ENCODE assay signal across 1 cellular context in the genomic region with DNA sequence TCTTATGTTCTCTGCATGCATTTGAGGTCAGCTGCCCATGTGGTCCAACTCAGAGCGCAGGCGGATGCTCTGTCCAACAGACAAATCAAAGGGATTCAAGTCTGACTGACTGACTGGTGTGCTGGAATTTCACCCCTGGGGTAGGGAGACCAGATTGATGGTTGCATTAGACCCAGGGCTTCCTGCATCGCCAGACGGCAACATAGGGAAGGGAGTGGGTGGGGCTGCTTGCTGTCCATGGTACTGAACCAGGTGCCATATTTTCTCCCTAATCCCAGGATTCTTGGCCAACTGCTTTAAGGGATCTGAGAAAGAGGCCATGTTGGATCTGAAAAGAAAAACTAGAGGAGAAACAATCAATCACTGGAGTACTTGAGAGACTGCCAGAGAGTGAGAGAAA.
TF ChIP-seq lines count a peak whose summit lies in the region.

No MANE protein-coding gene starts in this region.

TF ChIP-seq in HepG2, 621 proteins besides CTCF, POLR2A, EP300 and RAD21 (continued from another document):
- TF ChIP-seq, protein P1, sequence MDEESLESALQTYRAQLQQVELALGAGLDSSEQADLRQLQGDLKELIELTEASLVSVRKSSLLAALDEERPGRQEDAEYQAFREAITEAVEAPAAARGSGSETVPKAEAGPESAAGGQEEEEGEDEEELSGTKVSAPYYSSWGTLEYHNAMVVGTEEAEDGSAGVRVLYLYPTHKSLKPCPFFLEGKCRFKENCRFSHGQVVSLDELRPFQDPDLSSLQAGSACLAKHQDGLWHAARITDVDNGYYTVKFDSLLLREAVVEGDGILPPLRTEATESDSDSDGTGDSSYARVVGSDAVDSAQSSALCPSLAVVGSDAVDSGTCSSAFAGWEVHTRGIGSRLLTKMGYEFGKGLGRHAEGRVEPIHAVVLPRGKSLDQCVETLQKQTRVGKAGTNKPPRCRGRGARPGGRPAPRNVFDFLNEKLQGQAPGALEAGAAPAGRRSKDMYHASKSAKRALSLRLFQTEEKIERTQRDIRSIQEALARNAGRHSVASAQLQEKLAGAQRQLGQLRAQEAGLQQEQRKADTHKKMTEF (CRISPR knock-in tag; IDR thresholded peaks at IDR 0.05): no peak
- TF ChIP-seq ZNF788 (CRISPR knock-in tag; IDR thresholded peaks at IDR 0.05; ENCODE audit: borderline replicate concordance) (no peak), ZNF34 (CRISPR knock-in tag; IDR thresholded peaks at IDR 0.05; ENCODE audit: borderline replicate concordance) (no peak), ZNF160 (CRISPR knock-in tag; IDR thresholded peaks at IDR 0.05) (no peak), ARNT2 (CRISPR knock-in tag; IDR thresholded peaks at IDR 0.05; ENCODE audit: low read depth) (0 out of 2 replicates have a peak, but pooled peaks have one; percentile 39), WIZ (CRISPR knock-in tag; IDR thresholded peaks at IDR 0.05) (peak; percentile 79; the same call in 1 of the 2 replicates), MYC (CRISPR knock-in tag; IDR thresholded peaks at IDR 0.05; ENCODE audit: borderline replicate concordance) (no peak), ZSCAN9 (CRISPR knock-in tag; IDR thresholded peaks at IDR 0.05; ENCODE audit: borderline replicate concordance) (no peak), ZSCAN20 (CRISPR knock-in tag; IDR thresholded peaks at IDR 0.05; ENCODE audit: borderline replicate concordance) (no peak), MED13 (CRISPR knock-in tag; IDR thresholded peaks at IDR 0.05) (0 out of 2 replicates have a peak, but pooled peaks have one; percentile 36), ZNF780A (CRISPR knock-in tag; IDR thresholded peaks at IDR 0.05) (0 out of 2 replicates have a peak, but pooled peaks have one; percentile 31), KAT7 (CRISPR knock-in tag; IDR thresholded peaks at IDR 0.05; ENCODE audit: borderline replicate concordance) (no peak), ISL2 (CRISPR knock-in tag; IDR thresholded peaks at IDR 0.05) (no peak), KMT2B (CRISPR knock-in tag; IDR thresholded peaks at IDR 0.05) (no peak), SP4 (CRISPR knock-in tag; IDR thresholded peaks at IDR 0.05) (no peak), RCOR2 (CRISPR knock-in tag; IDR thresholded peaks at IDR 0.05) (no peak), SRSF4 (IDR thresholded peaks at IDR 0.05; ENCODE audit: low read depth, low read length, poor library complexity, severe bottlenecking) (no peak), ZMYM4 (CRISPR knock-in tag; IDR thresholded peaks at IDR 0.05) (no peak), ZNF570 (CRISPR knock-in tag; IDR thresholded peaks at IDR 0.05; ENCODE audit: borderline replicate concordance) (no peak), KDM2A (CRISPR knock-in tag; IDR thresholded peaks at IDR 0.05; ENCODE audit: borderline replicate concordance, low read depth) (no peak)
- TF ChIP-seq, protein P2, sequence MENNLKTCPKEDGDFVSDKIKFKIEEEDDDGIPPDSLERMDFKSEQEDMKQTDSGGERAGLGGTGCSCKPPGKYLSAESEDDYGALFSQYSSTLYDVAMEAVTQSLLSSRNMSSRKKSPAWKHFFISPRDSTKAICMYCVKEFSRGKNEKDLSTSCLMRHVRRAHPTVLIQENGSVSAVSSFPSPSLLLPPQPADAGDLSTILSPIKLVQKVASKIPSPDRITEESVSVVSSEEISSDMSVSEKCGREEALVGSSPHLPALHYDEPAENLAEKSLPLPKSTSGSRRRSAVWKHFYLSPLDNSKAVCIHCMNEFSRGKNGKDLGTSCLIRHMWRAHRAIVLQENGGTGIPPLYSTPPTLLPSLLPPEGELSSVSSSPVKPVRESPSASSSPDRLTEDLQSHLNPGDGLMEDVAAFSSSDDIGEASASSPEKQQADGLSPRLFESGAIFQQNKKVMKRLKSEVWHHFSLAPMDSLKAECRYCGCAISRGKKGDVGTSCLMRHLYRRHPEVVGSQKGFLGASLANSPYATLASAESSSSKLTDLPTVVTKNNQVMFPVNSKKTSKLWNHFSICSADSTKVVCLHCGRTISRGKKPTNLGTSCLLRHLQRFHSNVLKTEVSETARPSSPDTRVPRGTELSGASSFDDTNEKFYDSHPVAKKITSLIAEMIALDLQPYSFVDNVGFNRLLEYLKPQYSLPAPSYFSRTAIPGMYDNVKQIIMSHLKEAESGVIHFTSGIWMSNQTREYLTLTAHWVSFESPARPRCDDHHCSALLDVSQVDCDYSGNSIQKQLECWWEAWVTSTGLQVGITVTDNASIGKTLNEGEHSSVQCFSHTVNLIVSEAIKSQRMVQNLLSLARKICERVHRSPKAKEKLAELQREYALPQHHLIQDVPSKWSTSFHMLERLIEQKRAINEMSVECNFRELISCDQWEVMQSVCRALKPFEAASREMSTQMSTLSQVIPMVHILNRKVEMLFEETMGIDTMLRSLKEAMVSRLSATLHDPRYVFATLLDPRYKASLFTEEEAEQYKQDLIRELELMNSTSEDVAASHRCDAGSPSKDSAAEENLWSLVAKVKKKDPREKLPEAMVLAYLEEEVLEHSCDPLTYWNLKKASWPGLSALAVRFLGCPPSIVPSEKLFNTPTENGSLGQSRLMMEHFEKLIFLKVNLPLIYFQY (CRISPR knock-in tag; IDR thresholded peaks at IDR 0.05; ENCODE audit: borderline replicate concordance): no peak
- TF ChIP-seq, protein P3, sequence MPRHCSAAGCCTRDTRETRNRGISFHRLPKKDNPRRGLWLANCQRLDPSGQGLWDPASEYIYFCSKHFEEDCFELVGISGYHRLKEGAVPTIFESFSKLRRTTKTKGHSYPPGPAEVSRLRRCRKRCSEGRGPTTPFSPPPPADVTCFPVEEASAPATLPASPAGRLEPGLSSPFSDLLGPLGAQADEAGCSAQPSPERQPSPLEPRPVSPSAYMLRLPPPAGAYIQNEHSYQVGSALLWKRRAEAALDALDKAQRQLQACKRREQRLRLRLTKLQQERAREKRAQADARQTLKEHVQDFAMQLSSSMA (CRISPR knock-in tag; IDR thresholded peaks at IDR 0.05): no peak
- TF ChIP-seq, protein P4, sequence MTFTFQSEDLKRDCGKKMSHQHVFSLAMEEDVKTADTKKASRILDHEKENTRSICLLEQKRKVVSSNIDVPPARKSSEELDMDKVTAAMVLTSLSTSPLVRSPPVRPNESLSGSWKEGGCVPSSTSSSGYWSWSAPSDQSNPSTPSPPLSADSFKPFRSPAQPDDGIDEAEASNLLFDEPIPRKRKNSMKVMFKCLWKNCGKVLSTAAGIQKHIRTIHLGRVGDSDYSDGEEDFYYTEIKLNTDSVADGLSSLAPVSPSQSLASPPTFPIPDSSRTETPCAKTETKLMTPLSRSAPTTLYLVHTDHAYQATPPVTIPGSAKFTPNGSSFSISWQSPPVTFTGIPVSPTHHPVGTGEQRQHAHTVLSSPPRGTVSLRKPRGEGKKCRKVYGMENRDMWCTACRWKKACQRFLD (CRISPR knock-in tag; IDR thresholded peaks at IDR 0.05; ENCODE audit: borderline replicate concordance): no peak
- TF ChIP-seq, protein P5, sequence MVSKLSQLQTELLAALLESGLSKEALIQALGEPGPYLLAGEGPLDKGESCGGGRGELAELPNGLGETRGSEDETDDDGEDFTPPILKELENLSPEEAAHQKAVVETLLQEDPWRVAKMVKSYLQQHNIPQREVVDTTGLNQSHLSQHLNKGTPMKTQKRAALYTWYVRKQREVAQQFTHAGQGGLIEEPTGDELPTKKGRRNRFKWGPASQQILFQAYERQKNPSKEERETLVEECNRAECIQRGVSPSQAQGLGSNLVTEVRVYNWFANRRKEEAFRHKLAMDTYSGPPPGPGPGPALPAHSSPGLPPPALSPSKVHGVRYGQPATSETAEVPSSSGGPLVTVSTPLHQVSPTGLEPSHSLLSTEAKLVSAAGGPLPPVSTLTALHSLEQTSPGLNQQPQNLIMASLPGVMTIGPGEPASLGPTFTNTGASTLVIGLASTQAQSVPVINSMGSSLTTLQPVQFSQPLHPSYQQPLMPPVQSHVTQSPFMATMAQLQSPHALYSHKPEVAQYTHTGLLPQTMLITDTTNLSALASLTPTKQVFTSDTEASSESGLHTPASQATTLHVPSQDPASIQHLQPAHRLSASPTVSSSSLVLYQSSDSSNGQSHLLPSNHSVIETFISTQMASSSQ (IDR thresholded peaks at IDR 0.05; ENCODE audit: low read depth): no peak
- TF ChIP-seq, protein P5 (CRISPR knock-in tag; IDR thresholded peaks at IDR 0.05; ENCODE audit: borderline replicate concordance): no peak
